ENCODE assay signal across 8 cellular contexts in the genomic region with DNA sequence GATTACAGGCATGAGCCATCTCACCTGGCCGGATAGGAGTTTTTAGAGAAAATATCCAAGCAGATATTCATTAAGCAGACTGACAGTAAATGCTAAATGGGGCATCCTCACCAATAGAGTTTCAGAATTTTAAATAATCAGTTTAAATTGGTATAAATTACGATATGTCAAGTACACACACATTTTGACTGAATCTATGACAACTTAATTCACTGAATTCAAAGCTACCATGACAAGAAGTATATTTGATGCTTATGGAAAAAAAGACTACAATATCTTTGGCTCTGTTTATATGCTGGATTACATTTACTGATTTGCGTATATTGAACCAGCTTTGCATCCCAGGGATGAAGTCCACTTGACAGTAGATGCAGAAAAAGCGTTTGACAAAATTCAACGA.
"Had no signal": no experiment of that assay in that cellular context is flagged by ENCODE, and none has a peak within 500 bp of the region (broad histone marks: within the 10 kb centered on the region; RNA-seq: fewer than 3 reads in every experiment).

No MANE protein-coding gene starts in this region.

- H2AFZ ChIP-seq: GM23248, GM23338 had no signal

- DNase-seq: GM23248, GOT3, H7, H9, HCEC 1CT, HFFc6 had no signal

- H3K9ac ChIP-seq: GM23248 had no signal

- H3K27ac ChIP-seq: GM23248 had no signal

- H3K36me3 ChIP-seq: HAP-1 had no signal

- H3K4me3 ChIP-seq: GM23248, GM23338, HAP-1 had no signal

- H3K4me2 ChIP-seq: GM23338 had no signal

- H3K9me3 ChIP-seq: HAP-1 had no signal
